35 cellular contexts compared by ENCODE assay signal in genomic region chr10:4434105-4434504, GRCh38.
"Had no signal": no experiment of that assay in that cellular context is flagged by ENCODE, and none has a peak within 500 bp of the region (broad histone marks: within the 10 kb centered on the region; RNA-seq: fewer than 3 reads in every experiment).

No MANE protein-coding gene starts in this region.

- H3K27ac ChIP-seq: ascending aorta, cardiac muscle cell, VCaP had no signal

- H3K27me3 ChIP-seq: ascending aorta, cardiac muscle cell had no signal

- H3K9me3 ChIP-seq: ascending aorta had no signal

- H3K36me3 Mint-ChIP-seq: activated CD4-positive, alpha-beta memory T cell treated with anti-CD3 and anti-CD28 coated beads for 36 hours; activated naive CD4-positive, alpha-beta T cell treated with anti-CD3 and anti-CD28 coated beads, Interleukin-2, amount 10 ng/mL, durations not matched to agents 7 days and 5 days; activated naive CD4-positive, alpha-beta T cell treated with anti-CD3 and anti-CD28 coated beads, Interleukin-2, amount 50 U/mL, for 24 hours; activated naive CD8-positive, alpha-beta T cell; activated naive CD8-positive, alpha-beta T cell treated with anti-CD3 and anti-CD28 coated beads, Interleukin-2, amount 10 ng/mL, durations not matched to agents 7 days and 5 days; brain; T-cell had no signal

- DNase-seq: activated B cell treated with CpG ODN at 0.5 μM for 24 hours; activated CD4-positive, alpha-beta memory T cell treated with anti-CD3 and anti-CD28 coated beads for 36 hours; activated CD4-positive, alpha-beta T cell treated with anti-CD3 and anti-CD28 coated beads for 4 hours; activated CD4-positive, alpha-beta T cell treated with anti-CD3 and anti-CD28 coated beads, Interleukin-2, amount 10 ng/mL, durations not matched to agents 24 days and 14 days; activated CD4-positive, alpha-beta T cell treated with anti-CD3 and anti-CD28 coated beads, Interleukin-2, amount 50 U/mL, for 1 hour; activated CD4-positive, alpha-beta T cell treated with anti-CD3 and anti-CD28 coated beads, Interleukin-2, amount 50 U/mL, for 4 hours; activated CD4-positive, CD25-positive, alpha-beta regulatory T cell treated with anti-CD3 and anti-CD28 coated beads, Interleukin-2, amount 50 U/mL, for 72 hours; activated CD8-positive, alpha-beta memory T cell treated with anti-CD3 and anti-CD28 coated beads, Interleukin-2, amount 50 U/mL, for 4 hours; activated CD8-positive, alpha-beta T cell treated with anti-CD3 and anti-CD28 coated beads for 36 hours; activated effector memory CD4-positive, alpha-beta T cell treated with anti-CD3 and anti-CD28 coated beads, Interleukin-2, amount 50 U/mL, for 16 hours; activated gamma-delta T cell treated with Interleukin-2 at 50 U/mL for 16 hours; activated naive CD4-positive, alpha-beta T cell; activated naive CD4-positive, alpha-beta T cell treated with anti-CD3 and anti-CD28 coated beads, Interleukin-2, amount 10 ng/mL, durations not matched to agents 7 days and 5 days; activated naive CD8-positive, alpha-beta T cell treated with anti-CD3 and anti-CD28 coated beads, Interleukin-2, amount 10 ng/mL, durations not matched to agents 7 days and 5 days; activated naive CD8-positive, alpha-beta T cell treated with anti-CD3 and anti-CD28 coated beads, Interleukin-2, amount 50 U/mL, for 24 hours; activated T-cell treated with anti-CD3 and anti-CD28 coated beads for 4 hours; activated T-cell treated with anti-CD3 and anti-CD28 coated beads, Interleukin-2, amount 50 U/mL, for 1 hour; activated T-cell treated with anti-CD3 and anti-CD28 coated beads, Interleukin-2, amount 50 U/mL, for 4 hours; activated T-cell treated with anti-CD3 and anti-CD28 coated beads, Interleukin-2, amount 50 U/mL, for 72 hours; amygdala; anterior cingulate cortex; caudate nucleus; cerebellar nuclear complex; T-cell; T-helper 17 cell; T-helper 9 cell had no signal

- H3K4me3 Mint-ChIP-seq: activated B cell treated with CpG ODN at 0.5 μM for 24 hours; activated CD4-positive, alpha-beta memory T cell treated with anti-CD3 and anti-CD28 coated beads for 36 hours; activated CD4-positive, alpha-beta T cell treated with anti-CD3 and anti-CD28 coated beads, Interleukin-2, amount 10 ng/mL, durations not matched to agents 24 days and 14 days; activated CD8-positive, alpha-beta T cell treated with anti-CD3 and anti-CD28 coated beads for 36 hours; activated naive CD4-positive, alpha-beta T cell treated with anti-CD3 and anti-CD28 coated beads, Interleukin-2, amount 10 ng/mL, durations not matched to agents 7 days and 5 days; activated naive CD4-positive, alpha-beta T cell treated with anti-CD3 and anti-CD28 coated beads, Interleukin-2, amount 50 U/mL, for 24 hours; activated naive CD8-positive, alpha-beta T cell; activated naive CD8-positive, alpha-beta T cell treated with anti-CD3 and anti-CD28 coated beads, Interleukin-2, amount 10 ng/mL, durations not matched to agents 7 days and 5 days; activated naive CD8-positive, alpha-beta T cell treated with anti-CD3 and anti-CD28 coated beads, Interleukin-2, amount 50 U/mL, for 24 hours; activated T-cell treated with anti-CD3 and anti-CD28 coated beads, Interleukin-2, amount 50 U/mL, for 4 hours; activated T-cell treated with anti-CD3 and anti-CD28 coated beads, Interleukin-2, amount 50 U/mL, for 72 hours; activated T-helper 1 cell treated with anti-CD3 and anti-CD28 coated beads, Interleukin-12 subunit alpha, Interleukin-12 subunit beta, Interleukin-2, Interleukin-4 antibody, amounts not matched to agents 30 ng/mL and 10 ng/mL and 1 ng/mL, durations not matched to agents 14 hours and 24 hours and 36 hours; activated T-helper 17 cell treated with anti-CD3 and anti-CD28 coated beads, Interleukin-2, amount 50 U/mL, for 72 hours; brain; central memory CD8-positive, alpha-beta T cell; T-cell; T-helper 17 cell had no signal

- H3K4me1 Mint-ChIP-seq: activated B cell treated with CpG ODN at 0.5 μM for 24 hours; activated CD4-positive, alpha-beta T cell treated with anti-CD3 and anti-CD28 coated beads, Interleukin-2, amount 10 ng/mL, durations not matched to agents 24 days and 14 days; activated naive CD4-positive, alpha-beta T cell treated with anti-CD3 and anti-CD28 coated beads, Interleukin-2, amount 10 ng/mL, durations not matched to agents 7 days and 5 days; activated naive CD4-positive, alpha-beta T cell treated with anti-CD3 and anti-CD28 coated beads, Interleukin-2, amount 50 U/mL, for 24 hours; activated naive CD8-positive, alpha-beta T cell treated with anti-CD3 and anti-CD28 coated beads, Interleukin-2, amount 10 ng/mL, durations not matched to agents 7 days and 5 days; activated naive CD8-positive, alpha-beta T cell treated with anti-CD3 and anti-CD28 coated beads, Interleukin-2, amount 50 U/mL, for 24 hours; activated T-helper 17 cell treated with anti-CD3 and anti-CD28 coated beads, Interleukin-2, amount 50 U/mL, for 72 hours; central memory CD8-positive, alpha-beta T cell; T-cell; T-helper 17 cell had no signal

- H3K9me3 Mint-ChIP-seq: activated B cell treated with CpG ODN at 0.5 μM for 24 hours; activated CD4-positive, alpha-beta memory T cell treated with anti-CD3 and anti-CD28 coated beads for 36 hours; activated CD8-positive, alpha-beta T cell treated with anti-CD3 and anti-CD28 coated beads for 36 hours; activated naive CD4-positive, alpha-beta T cell treated with anti-CD3 and anti-CD28 coated beads, Interleukin-2, amount 10 ng/mL, durations not matched to agents 7 days and 5 days; activated naive CD4-positive, alpha-beta T cell treated with anti-CD3 and anti-CD28 coated beads, Interleukin-2, amount 50 U/mL, for 24 hours; activated naive CD8-positive, alpha-beta T cell treated with anti-CD3 and anti-CD28 coated beads, Interleukin-2, amount 10 ng/mL, durations not matched to agents 7 days and 5 days; activated naive CD8-positive, alpha-beta T cell treated with anti-CD3 and anti-CD28 coated beads, Interleukin-2, amount 50 U/mL, for 24 hours; activated T-cell treated with anti-CD3 and anti-CD28 coated beads, Interleukin-2, amount 50 U/mL, for 4 hours; activated T-cell treated with anti-CD3 and anti-CD28 coated beads, Interleukin-2, amount 50 U/mL, for 72 hours; activated T-helper 1 cell treated with anti-CD3 and anti-CD28 coated beads, Interleukin-12 subunit alpha, Interleukin-12 subunit beta, Interleukin-2, Interleukin-4 antibody, amounts not matched to agents 30 ng/mL and 10 ng/mL and 1 ng/mL, durations not matched to agents 14 hours and 24 hours and 36 hours; activated T-helper 17 cell treated with anti-CD3 and anti-CD28 coated beads, Interleukin-2, amount 50 U/mL, for 72 hours; central memory CD8-positive, alpha-beta T cell; T-cell had no signal

- H3K4me3 ChIP-seq: ascending aorta, cardiac muscle cell had no signal

- H3K27me3 Mint-ChIP-seq: activated B cell treated with CpG ODN at 0.5 μM for 24 hours; activated CD4-positive, alpha-beta memory T cell treated with anti-CD3 and anti-CD28 coated beads for 36 hours; activated CD8-positive, alpha-beta T cell treated with anti-CD3 and anti-CD28 coated beads for 36 hours; activated naive CD4-positive, alpha-beta T cell treated with anti-CD3 and anti-CD28 coated beads, Interleukin-2, amount 10 ng/mL, durations not matched to agents 7 days and 5 days; activated naive CD4-positive, alpha-beta T cell treated with anti-CD3 and anti-CD28 coated beads, Interleukin-2, amount 50 U/mL, for 24 hours; activated naive CD8-positive, alpha-beta T cell; activated T-helper 17 cell treated with anti-CD3 and anti-CD28 coated beads, Interleukin-2, amount 50 U/mL, for 72 hours; brain; central memory CD8-positive, alpha-beta T cell; T-helper 17 cell had no signal

- H3K27ac Mint-ChIP-seq: activated B cell treated with CpG ODN at 0.5 μM for 24 hours; activated CD4-positive, alpha-beta memory T cell treated with anti-CD3 and anti-CD28 coated beads for 36 hours; activated CD4-positive, alpha-beta T cell treated with anti-CD3 and anti-CD28 coated beads, Interleukin-2, amount 10 ng/mL, durations not matched to agents 24 days and 14 days; activated CD8-positive, alpha-beta T cell treated with anti-CD3 and anti-CD28 coated beads for 36 hours; activated naive CD4-positive, alpha-beta T cell treated with anti-CD3 and anti-CD28 coated beads, Interleukin-2, amount 10 ng/mL, durations not matched to agents 7 days and 5 days; activated naive CD4-positive, alpha-beta T cell treated with anti-CD3 and anti-CD28 coated beads, Interleukin-2, amount 50 U/mL, for 24 hours; activated naive CD8-positive, alpha-beta T cell; activated naive CD8-positive, alpha-beta T cell treated with anti-CD3 and anti-CD28 coated beads, Interleukin-2, amount 10 ng/mL, durations not matched to agents 7 days and 5 days; activated naive CD8-positive, alpha-beta T cell treated with anti-CD3 and anti-CD28 coated beads, Interleukin-2, amount 50 U/mL, for 24 hours; activated T-cell treated with anti-CD3 and anti-CD28 coated beads, Interleukin-2, amount 50 U/mL, for 72 hours; activated T-helper 1 cell treated with anti-CD3 and anti-CD28 coated beads, Interleukin-12 subunit alpha, Interleukin-12 subunit beta, Interleukin-2, Interleukin-4 antibody, amounts not matched to agents 30 ng/mL and 10 ng/mL and 1 ng/mL, durations not matched to agents 14 hours and 24 hours and 36 hours; activated T-helper 17 cell treated with anti-CD3 and anti-CD28 coated beads, Interleukin-2, amount 50 U/mL, for 72 hours; brain; T-cell; T-helper 17 cell had no signal

- H3K36me3 ChIP-seq: ascending aorta, cardiac muscle cell had no signal

- ATAC-seq: activated CD8-positive, alpha-beta T cell treated with anti-CD3 and anti-CD28 coated beads for 36 hours; activated naive CD8-positive, alpha-beta T cell treated with anti-CD3 and anti-CD28 coated beads, Interleukin-2, amount 50 U/mL, for 24 hours; activated T-cell treated with anti-CD3 and anti-CD28 coated beads, Interleukin-2, amount 50 U/mL, for 4 hours; activated T-cell treated with anti-CD3 and anti-CD28 coated beads, Interleukin-2, amount 50 U/mL, for 72 hours; activated T-helper 17 cell treated with anti-CD3 and anti-CD28 coated beads, Interleukin-2, amount 50 U/mL, for 72 hours; T-cell; T-helper 17 cell had no signal
